In genomic region chr1:198969981-198970380, GRCh38 we compare ENCODE assay signal across 20 cellular contexts.
"Had no signal": no experiment of that assay in that cellular context is flagged by ENCODE, and none has a peak within 500 bp of the region (broad histone marks: within the 10 kb centered on the region; RNA-seq: fewer than 3 reads in every experiment).

No MANE protein-coding gene starts in this region.

- H3K9me3 ChIP-seq: Peyer's patch, SJSA1 had no signal

- H2AFZ ChIP-seq: PC-9 had no signal

- H3K4me2 ChIP-seq: KMS-11, PC-9 had no signal

- DNase-seq: IMR-90, Kasumi-1, MM.1S, NCI-H1105, NCI-H1436 treated with DMSO at 0.1 percent for 48 hours, NCI-H187, NCI-H2029, NCI-H2081 treated with DMSO at 0.1 percent for 48 hours, NCI-H2171, NCI-H524, NCI-H526 treated with DMSO at 0.1 percent for 48 hours, OCI-M1, PC-9, Peyer's patch, Right ventricle myocardium superior, SIG-M5 had no signal

- H3K36me3 ChIP-seq: Peyer's patch, SJSA1 had no signal

- H3K4me3 ChIP-seq: PC-9, Peyer's patch, SJSA1, SK-N-MC had no signal

- H3K4me1 ChIP-seq: Peyer's patch, SJSA1 had no signal

- FAIRE-seq: HepG2 had no signal

- H3K27ac ChIP-seq: KMS-11, PC-9, Peyer's patch, SJSA1, SK-N-MC had no signal

- ATAC-seq: HepG2 had no signal

- H3K9ac ChIP-seq: KMS-11 had no signal

- H3K27me3 ChIP-seq: Peyer's patch, SJSA1 had no signal
